8 cellular contexts compared by ENCODE assay signal in genomic region chr5:36944607-36945225, GRCh38.
DNase-seq lines count a peak whose midpoint lies in the region; ATAC-seq and TF ChIP-seq lines count a peak whose summit lies in the region.

No MANE protein-coding gene starts in this region.

- no peak for DNase-seq in activated naive CD8-positive, alpha-beta T cell treated with anti-CD3 and anti-CD28 coated beads, Interleukin-2, amount 50 U/mL, for 24 hours
- DNase-seq in NCI-H2081 (lab: John Stamatoyannopoulos, UW) (peak; percentile 78 to 79), astrocyte of the hippocampus (ENCODE audit: low read depth, low spot score) (peak; percentile 69), retina (no peak), ovary (no peak)

- H3K9ac ChIP-seq in liver (ENCODE audit: low read depth in 1 of 2, low read length in 2 of 2), result no peak overlapping the region

- no peaks in the 10 kb centered on the region for H3K36me3 Mint-ChIP-seq in activated naive CD8-positive, alpha-beta T cell
- H3K36me3 Mint-ChIP-seq in activated naive CD8-positive, alpha-beta T cell treated with anti-CD3 and anti-CD28 coated beads, Interleukin-2, amount 50 U/mL, for 24 hours (ENCODE audit: low read depth), result no peaks in the 10 kb centered on the region

- no peak for TF ChIP-seq POLR2A in ovary (IDR thresholded peaks at IDR 0.05)

- peak; percentile 60 to 66 for TF ChIP-seq RAD21 in liver (IDR thresholded peaks at IDR 0.05)

- H3K4me3 Mint-ChIP-seq in activated naive CD8-positive, alpha-beta T cell, result no peak overlapping the region
- H3K4me3 Mint-ChIP-seq in activated naive CD8-positive, alpha-beta T cell treated with anti-CD3 and anti-CD28 coated beads, Interleukin-2, amount 50 U/mL, for 24 hours, result no peak overlapping the region

- H3K9me3 ChIP-seq in liver (ENCODE audit: control insufficient read depth in 4 of 4, low read length in 3 of 4) (no peaks in the 10 kb centered on the region), ovary (no peaks in the 10 kb centered on the region)

- peak overlapping the region; percentile 34 for H3K27ac Mint-ChIP-seq in activated naive CD8-positive, alpha-beta T cell
- no peak overlapping the region for H3K27ac Mint-ChIP-seq in activated naive CD8-positive, alpha-beta T cell treated with anti-CD3 and anti-CD28 coated beads, Interleukin-2, amount 50 U/mL, for 24 hours

- no peak for ATAC-seq in activated naive CD8-positive, alpha-beta T cell treated with anti-CD3 and anti-CD28 coated beads, Interleukin-2, amount 50 U/mL, for 24 hours
- ATAC-seq in HG03460 (IDR thresholded peaks at IDR 0.05; ENCODE audit: unreplicated experiment), result no peak

- TF ChIP-seq CTCF in liver (IDR thresholded peaks at IDR 0.05; ENCODE audit: low read depth, low read length, missing input control) (peak; percentile 54), ovary (IDR thresholded peaks at IDR 0.05) (no peak)

- H3K4me1 ChIP-seq in liver (ENCODE audit: control insufficient read depth in 4 of 4, insufficient read depth in 4 of 4, low read length in 3 of 4) (peaks cover 0 to 10% (median 7%) of the 10 kb centered on the region in 4 donors), ovary (ENCODE audit: insufficient read depth) (no peaks in the 10 kb centered on the region)

- 71% methylated on average over 4 of the region's 4 CpGs for WGBS in liver
- WGBS in ovary, 3 donors, result 14 to 32% (median 19%) methylated on average over 4 of the region's 4 CpGs

- H3K4me1 Mint-ChIP-seq in activated naive CD8-positive, alpha-beta T cell (ENCODE audit: low read depth), result peaks cover 68% of the 10 kb centered on the region
- H3K4me1 Mint-ChIP-seq in activated naive CD8-positive, alpha-beta T cell treated with anti-CD3 and anti-CD28 coated beads, Interleukin-2, amount 50 U/mL, for 24 hours, result peaks cover 57% of the 10 kb centered on the region

- no peak for TF ChIP-seq EP300 in ovary (IDR thresholded peaks at IDR 0.05)

- H3K36me3 ChIP-seq in liver (ENCODE audit: control insufficient read depth in 4 of 4, insufficient read depth in 3 of 4, low read depth in 1 of 4, low read length in 3 of 4), result no peaks in the 10 kb centered on the region
- no peaks in the 10 kb centered on the region for H3K36me3 ChIP-seq in ovary

- no peaks in the 10 kb centered on the region for H3K9me3 Mint-ChIP-seq in activated naive CD8-positive, alpha-beta T cell (ENCODE audit: low read depth)
- no peaks in the 10 kb centered on the region for H3K9me3 Mint-ChIP-seq in activated naive CD8-positive, alpha-beta T cell treated with anti-CD3 and anti-CD28 coated beads, Interleukin-2, amount 50 U/mL, for 24 hours

- H3K27me3 ChIP-seq in liver (ENCODE audit: control insufficient read depth in 4 of 4, insufficient read depth in 4 of 4, low read length in 3 of 4), result no peaks in the 10 kb centered on the region
- H3K27me3 ChIP-seq in ovary, result no peaks in the 10 kb centered on the region

- no peak overlapping the region for H3K4me3 ChIP-seq in liver (ENCODE audit: low read depth in 1 of 3, low read length in 3 of 3)
- H3K4me3 ChIP-seq in ovary, result no peak overlapping the region

- H3K27ac ChIP-seq in liver (ENCODE audit: low read depth in 1 of 2, low read length in 2 of 2), result no peak overlapping the region
- no peak overlapping the region for H3K27ac ChIP-seq in ovary

- no peaks in the 10 kb centered on the region for H3K27me3 Mint-ChIP-seq in activated naive CD8-positive, alpha-beta T cell
- no peaks in the 10 kb centered on the region for H3K27me3 Mint-ChIP-seq in activated naive CD8-positive, alpha-beta T cell treated with anti-CD3 and anti-CD28 coated beads, Interleukin-2, amount 50 U/mL, for 24 hours

- intact Hi-C loops in ovary (cut with DNase I), result loop anchor here in 2 of 4 donors (10.0 kb wide), 2 partner anchors 70 to 200 kb away; partner anchors contain the start of gene NIPBL (in 1 of the 2)

TF ChIP-seq in liver, 16 proteins besides CTCF, POLR2A, EP300 and RAD21:
- no peak for TF ChIP-seq TAF1 (conservative IDR thresholded peaks at IDR 0.05)
- peak; percentile 51 for TF ChIP-seq FOXA2 (IDR thresholded peaks at IDR 0.05)
- TF ChIP-seq YY1 (IDR thresholded peaks at IDR 0.05), result no peak

Comparison
In these comparisons a context has a peak if more than half of its experiments do, and no peak if none do; other contexts are left out.
1. DNase-seq: peak in NCI-H2081 (2 of 2) and astrocyte of the hippocampus (single experiment); none in activated naive CD8-positive, alpha-beta T cell treated with anti-CD3 and anti-CD28 coated beads, Interleukin-2, amount 50 U/mL, for 24 hours (single experiment), retina (single experiment) and ovary (0 of 5).